ENCODE assay signal across 24 cellular contexts in the genomic region with DNA sequence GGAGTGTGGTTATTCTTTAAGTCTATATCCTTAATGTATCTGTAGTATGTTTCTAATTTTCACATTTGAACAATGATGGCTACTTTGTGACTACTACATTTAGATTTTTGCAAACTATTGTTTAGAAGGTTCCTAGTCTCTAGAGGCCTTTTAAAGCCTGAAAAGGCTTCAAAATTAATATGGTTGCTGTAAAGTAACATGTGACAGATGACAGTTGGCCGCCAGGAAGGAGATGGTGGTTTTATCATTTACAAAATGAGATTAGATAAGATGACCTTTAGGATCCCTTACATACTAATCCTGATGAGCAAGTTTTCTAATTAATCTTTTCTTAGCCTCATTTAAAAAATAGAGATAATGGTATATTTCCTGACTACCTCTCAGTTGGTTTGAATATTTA. TPM values are rescaled to one million over a fixed set of nuclear protein-coding genes. Genes with fewer than 3 reads are reported as not detected.
DNase-seq lines count a peak whose midpoint lies in the region; ATAC-seq, FAIRE-seq and TF ChIP-seq lines count a peak whose summit lies in the region.
"Had no signal": no experiment of that assay in that cellular context is flagged by ENCODE, and none has a peak within 500 bp of the region (broad histone marks: within the 10 kb centered on the region; RNA-seq: fewer than 3 reads in every experiment).

No MANE protein-coding gene starts in this region.

- H3K36me3 Mint-ChIP-seq in T-helper 17 cell (ENCODE audit: low read depth): peaks cover 3% of the 10 kb centered on the region
- peaks cover 13% of the 10 kb centered on the region for H3K36me3 Mint-ChIP-seq in stimulated activated effector memory CD8-positive, alpha-beta T cell treated with anti-CD3 and anti-CD28 coated beads, Interleukin-12 subunit alpha, Interleukin-12 subunit beta, amount 100 ng/mL, for 72 hours

- FAIRE-seq in GM19239 (lab: Jason Lieb, UNC): peak; percentile 14
- FAIRE-seq: A549, HepG2 had no signal

- no peak overlapping the region for H3K4me3 ChIP-seq in brain microvascular endothelial cell (ENCODE audit: low read depth, low read length)
- H3K4me3 ChIP-seq: A549, Peyer's patch, SJCRH30 had no signal

- in situ Hi-C loops in brain microvascular endothelial cell (cut with HindIII; ENCODE audit: low pct_ligation_motif_present, low sequenced_read_pairs): no loop called here

- ATAC-seq in T-helper 17 cell: no peak
- no peak for ATAC-seq in stimulated activated effector memory CD8-positive, alpha-beta T cell treated with anti-CD3 and anti-CD28 coated beads, Interleukin-12 subunit alpha, Interleukin-12 subunit beta, amount 100 ng/mL, for 72 hours
- ATAC-seq: A549 had no signal

- peak overlapping the region; percentile 77 for H3K27ac Mint-ChIP-seq in T-helper 17 cell
- peak overlapping the region; percentile 34 for H3K27ac Mint-ChIP-seq in stimulated activated effector memory CD8-positive, alpha-beta T cell treated with anti-CD3 and anti-CD28 coated beads, Interleukin-12 subunit alpha, Interleukin-12 subunit beta, amount 100 ng/mL, for 72 hours
- H3K27ac Mint-ChIP-seq: B cell had no signal

- no peaks in the 10 kb centered on the region for H3K36me3 ChIP-seq in brain microvascular endothelial cell (replicated peaks)
- H3K36me3 ChIP-seq: Peyer's patch, SJCRH30 had no signal

- DNase-seq in GM19239 (ENCODE audit: insufficient read length, low spot score) (no peak), T-helper 17 cell (no peak), erythroblast (lab: John Stamatoyannopoulos, UW) (peak; percentile 10 to 34), NCI-H1694 (lab: John Stamatoyannopoulos, UW) (no peak), HK-2 (ENCODE audit: unreplicated experiment) (no peak), brain microvascular endothelial cell (no peak)
- no peak for DNase-seq in stimulated activated effector memory CD8-positive, alpha-beta T cell treated with anti-CD3 and anti-CD28 coated beads, Interleukin-12 subunit alpha, Interleukin-12 subunit beta, amount 100 ng/mL, for 72 hours (ENCODE audit: low spot score in 2 of 2)
- DNase-seq: COR-L47, DMS 273 treated with DMSO at 0.1 percent for 48 hours, H9, HFFc6, KBM-7, NCI-H1105, NCI-H146, NCI-H2029 treated with DMSO at 0.1 percent for 48 hours, NCI-H226, NCI-H510A treated with DMSO at 0.1 percent for 48 hours, NCI-H748 treated with DMSO at 0.1 percent for 48 hours, Peyer's patch, SJCRH30 had no signal

- H3K4me1 Mint-ChIP-seq in T-helper 17 cell: peaks cover 40% of the 10 kb centered on the region
- H3K4me1 Mint-ChIP-seq in stimulated activated effector memory CD8-positive, alpha-beta T cell treated with anti-CD3 and anti-CD28 coated beads, Interleukin-12 subunit alpha, Interleukin-12 subunit beta, amount 100 ng/mL, for 72 hours: peaks cover 48% of the 10 kb centered on the region

- H3K4me3 Mint-ChIP-seq in T-helper 17 cell: no peak overlapping the region
- no peak overlapping the region for H3K4me3 Mint-ChIP-seq in stimulated activated effector memory CD8-positive, alpha-beta T cell treated with anti-CD3 and anti-CD28 coated beads, Interleukin-12 subunit alpha, Interleukin-12 subunit beta, amount 100 ng/mL, for 72 hours
- H3K4me3 Mint-ChIP-seq: B cell, H9, HFFc6 had no signal

- TF ChIP-seq CTCF in brain microvascular endothelial cell (IDR thresholded peaks at IDR 0.05; ENCODE audit: low read depth, low read length, missing control alignments): no peak

- no peaks in the 10 kb centered on the region for H3K27me3 Mint-ChIP-seq in T-helper 17 cell
- H3K27me3 Mint-ChIP-seq: B cell had no signal

- no peak for TF ChIP-seq POLR2A in erythroblast (IDR thresholded peaks at IDR 0.05; ENCODE audit: low read length)

- no peaks in the 10 kb centered on the region for H3K9me3 ChIP-seq in T-helper 17 cell (ENCODE audit: control insufficient read depth, low read length, poor library complexity, severe bottlenecking)
- H3K9me3 ChIP-seq: A549, Peyer's patch, SJCRH30 had no signal

- no peaks in the 10 kb centered on the region for H3K9me3 Mint-ChIP-seq in stimulated activated effector memory CD8-positive, alpha-beta T cell treated with anti-CD3 and anti-CD28 coated beads, Interleukin-12 subunit alpha, Interleukin-12 subunit beta, amount 100 ng/mL, for 72 hours
- H3K9me3 Mint-ChIP-seq: H9, HFFc6 had no signal

- no peak overlapping the region for H3K27ac ChIP-seq in brain microvascular endothelial cell
- H3K27ac ChIP-seq: A549, HL-60, Peyer's patch, SJCRH30 had no signal

- H3K27me3 ChIP-seq in brain microvascular endothelial cell (replicated peaks): no peaks in the 10 kb centered on the region
- H3K27me3 ChIP-seq: Peyer's patch, SJCRH30 had no signal

RNA-seq across cellular contexts. Expression of gene SCAF8, which starts 18.8 kb away (rescaled TPM):
- total RNA-seq in T-helper 17 cell: 10 to 100 TPM; 55.0 to 62.1 TPM

Comparison
In these comparisons a context has a peak if more than half of its experiments do, and no peak if none do; other contexts are left out.
1. DNase-seq: peak in erythroblast (2 of 2); none in GM19239 (single experiment), T-helper 17 cell (0 of 3), stimulated activated effector memory CD8-positive, alpha-beta T cell treated with anti-CD3 and anti-CD28 coated beads, Interleukin-12 subunit alpha, Interleukin-12 subunit beta, amount 100 ng/mL, for 72 hours (0 of 2), NCI-H1694 (single experiment), HK-2 (single experiment) and brain microvascular endothelial cell (single experiment).